In the genomic region with DNA sequence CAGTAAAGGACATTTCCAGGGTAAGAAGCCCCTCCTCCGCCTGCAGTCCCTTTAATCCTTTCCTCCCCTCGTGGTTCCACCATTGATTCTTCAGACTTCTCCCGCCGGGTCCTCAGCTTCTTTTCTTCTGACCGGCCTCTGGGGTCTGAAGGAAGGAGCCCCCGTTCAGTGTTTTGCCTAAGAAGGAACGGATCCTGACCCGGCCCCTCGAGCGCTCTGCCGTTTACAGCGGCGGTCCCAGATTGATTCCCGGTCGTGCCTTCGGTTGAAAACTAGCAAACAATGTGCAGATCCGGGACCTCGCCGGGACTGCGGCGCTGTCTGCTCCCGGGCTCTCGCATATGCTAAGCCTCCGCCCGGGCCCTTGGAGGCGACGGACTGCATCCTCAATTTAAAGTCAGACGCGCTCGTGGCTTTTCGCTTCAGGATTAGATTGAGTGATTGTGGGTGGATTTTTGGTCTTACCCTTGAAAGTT, we compare ENCODE assay signal across 8 cellular contexts. TPM values are rescaled to one million over a fixed set of nuclear protein-coding genes. Genes with fewer than 3 reads are reported as not detected.
DNase-seq lines count a peak whose midpoint lies in the region; ATAC-seq, FAIRE-seq and TF ChIP-seq lines count a peak whose summit lies in the region.

No MANE protein-coding gene starts in this region.

- H3K79me2 ChIP-seq in MM.1S (ENCODE audit: low read length) (peaks cover 90% of the 10 kb centered on the region), K562 (ENCODE audit: control insufficient read depth, insufficient read depth, low read length) (peaks cover 99% of the 10 kb centered on the region)

- H3K27me3 ChIP-seq in MM.1S (replicated peaks; ENCODE audit: insufficient read depth, low read length) (no peaks in the 10 kb centered on the region), K562 (ENCODE audit: control insufficient read depth in 2 of 2, insufficient read depth in 2 of 2, low read length in 2 of 2) (no peaks in the 10 kb centered on the region), iPS DF 6.9 (ENCODE audit: control insufficient read depth, insufficient read depth, low read length) (no peaks in the 10 kb centered on the region)

- no peak for TF ChIP-seq CTCF in MM.1S (IDR thresholded peaks at IDR 0.05; ENCODE audit: low read length)
- TF ChIP-seq CTCF in K562 (IDR thresholded peaks at IDR 0.05 in 2 of 3, conservative IDR thresholded peaks at IDR 0.05 in 1 of 3; ENCODE audit: insufficient read depth in 2 of 3, low read depth in 1 of 3, low read length in 3 of 3), result no peak

- H3K36me3 ChIP-seq in MM.1S (replicated peaks; ENCODE audit: insufficient read depth, low read length) (no peaks in the 10 kb centered on the region; the same call in 1 of the 2 replicates), K562 (ENCODE audit: control insufficient read depth, insufficient read depth, low read length) (peaks cover 50% of the 10 kb centered on the region), iPS DF 6.9 (ENCODE audit: control insufficient read depth, insufficient read depth, low read length) (peaks cover 3% of the 10 kb centered on the region; the same call in 1 of the 2 replicates)

- CTCF ChIA-PET in K562 (lab: Yijun Ruan, JAX; ENCODE audit: low intra/inter-chr PET ratio), result no interaction called here

- peaks cover 20% of the 10 kb centered on the region for H3F3A ChIP-seq in MM.1S (ENCODE audit: insufficient read depth, low read length)

- intact Hi-C loops in K562 (cut with micrococcal nuclease), result loop anchor here (10.0 kb wide), 3 partner anchors 338 to 722 kb away; partner anchors contain the start of genes DMTF1 and TMEM243
- intact Hi-C loops in sciatic nerve (cut with DNase I), result no loop called here

- in situ Hi-C loops in K562 (cut with MboI), result no loop called here

- H3K9me3 ChIP-seq in MM.1S (replicated peaks; ENCODE audit: insufficient read depth, low read length), result no peaks in the 10 kb centered on the region
- no peaks in the 10 kb centered on the region for H3K9me3 ChIP-seq in K562 (replicated peaks; ENCODE audit: control insufficient read depth, insufficient read depth, low read depth, low read length)
- no peaks in the 10 kb centered on the region for H3K9me3 ChIP-seq in iPS DF 6.9 (ENCODE audit: control insufficient read depth, insufficient read depth, low read length)

- TF ChIP-seq POLR2A in K562 (conservative IDR thresholded peaks at IDR 0.05), result no peak; the same call in 1 of the 2 replicates

- peak overlapping the region; percentile 94 for H3K4me3 ChIP-seq in MM.1S (ENCODE audit: low read length)
- H3K4me3 ChIP-seq in K562, result peak overlapping the region; percentile 86
- peak overlapping the region; percentile 79 for H3K4me3 ChIP-seq in iPS DF 6.9 (ENCODE audit: low read length)

- peaks cover 5% of the 10 kb centered on the region; the same call in 1 of the 2 replicates for H3K4me1 ChIP-seq in MM.1S (ENCODE audit: low read length)
- H3K4me1 ChIP-seq in K562 (replicated peaks in 1 of 2; ENCODE audit: control insufficient read depth in 2 of 2, insufficient read depth in 2 of 2, low read length in 2 of 2), result peaks cover 10 to 13% of the 10 kb centered on the region in 2 experiments; a peak in 4 of 5 replicates
- no peaks in the 10 kb centered on the region for H3K4me1 ChIP-seq in iPS DF 6.9 (ENCODE audit: control insufficient read depth, insufficient read depth, low read length)

- DNase-seq in activated gamma-delta T cell treated with Interleukin-2 at 50 U/mL for 16 hours (peak; percentile 34), activated gamma-delta T cell (lab: John Stamatoyannopoulos, UW) (no peak), MM.1S (peak; percentile 71), T-helper 22 cell (ENCODE audit: low read depth) (peak; percentile 7), K562 (ENCODE audit: extremely low read depth in 1 of 4, low spot score in 3 of 4) (peak in 3 of 4 experiments; percentile 41 to 68 (median 58)), iPS DF 6.9 (ENCODE audit: low read depth, low spot score) (peak; percentile 1), sciatic nerve (ENCODE audit: low spot score) (peak; percentile 70)
- DNase-seq in effector CD8-positive, alpha-beta T cell (lab: John Stamatoyannopoulos, UW), result no peak

- no peak for TF ChIP-seq RAD21 in K562 (CRISPR knock-in tag; conservative IDR thresholded peaks at IDR 0.05 in 1 of 2, IDR thresholded peaks at IDR 0.05 in 1 of 2)

- TF ChIP-seq EP300 in K562 (IDR thresholded peaks at IDR 0.05; ENCODE audit: low read length), result no peak

- peak overlapping the region; percentile 96 for H2AFZ ChIP-seq in MM.1S (ENCODE audit: low read length)
- H2AFZ ChIP-seq in K562 (ENCODE audit: low read depth, low read length), result peak overlapping the region; percentile 85

- H3K27ac ChIP-seq in MM.1S (ENCODE audit: low read length) (peak overlapping the region; percentile 94), K562 (ENCODE audit: extremely low read depth, low read depth, low read length) (peak overlapping the region; percentile 92), iPS DF 6.9 (ENCODE audit: low read length) (no peak overlapping the region)

- no peaks in the 10 kb centered on the region; the same call in 1 of the 2 replicates for H4K20me1 ChIP-seq in MM.1S (ENCODE audit: insufficient read depth, low read length)
- H4K20me1 ChIP-seq in K562 (replicated peaks; ENCODE audit: control insufficient read depth, insufficient read depth, low read length), result peaks cover 5% of the 10 kb centered on the region; the same call in 1 of the 2 replicates

- H3K9me2 ChIP-seq in MM.1S (replicated peaks; ENCODE audit: insufficient read depth, low read length), result no peaks in the 10 kb centered on the region

- H3K4me2 ChIP-seq in MM.1S (ENCODE audit: low read depth, low read length) (peak overlapping the region; percentile 71), K562 (ENCODE audit: insufficient read depth, low read length) (peak overlapping the region; percentile 75)

- ATAC-seq in K562 (peak; percentile 48), sciatic nerve (peak; percentile 78)

- FAIRE-seq in K562 (lab: Jason Lieb, UNC), result no peak

- H3K9ac ChIP-seq in MM.1S (ENCODE audit: low read length) (peak overlapping the region; percentile 90), K562 (ENCODE audit: insufficient read depth in 1 of 2, low read depth in 2 of 2, low read length in 2 of 2) (peak overlapping the region; percentile 96 to 99)

- TSS peak; percentile 52 for BruUV-seq in K562 (replicated peaks; lab: Mats Ljungman, UMichigan)

- under 1% methylated on average over 31 of the region's 31 CpGs for WGBS in K562 (ENCODE audit: insufficient coverage, low coverage, missing lambda C conversion rate)
- WGBS in iPS DF 6.9 (ENCODE audit: insufficient coverage, insufficient read length), result no CpG with 5 or more reads among the region's 31 CpGs

- H3K9me1 ChIP-seq in K562 (ENCODE audit: control insufficient read depth, insufficient read depth, low read length), result no peaks in the 10 kb centered on the region

- POLR2A ChIA-PET in K562 (lab: Yijun Ruan, JAX), result interaction anchor here (0.7 to 1.4 kb wide), 2 partner anchors 12 to 461 kb away, joined by 3 to 7 read pairs; no protein-coding TSS in a partner anchor

RNA-seq across cellular contexts. Expression of gene DBF4, which starts 0.5 kb away (rescaled TPM):
- total RNA-seq in K562 (2011; cell fraction: chromatin; rRNA removed; ENCODE audit: low replicate concordance), result 49.4 and 110 TPM in 2 replicates
- total RNA-seq in K562 (2011; cell fraction: nucleolus; rRNA removed), result 37.6 and 41.4 TPM in 2 replicates
- 56.9 and 57.0 TPM in 2 replicates for total RNA-seq in K562 (2011; cell fraction: nucleoplasm; rRNA removed)
- 106 and 132 TPM in 2 replicates for total RNA-seq in K562 (2014; rRNA removed)
- total RNA-seq in K562 (2014; rRNA removed; fragmentation: Illumina TruSeq; extraction: Trizol), result 134 and 156 TPM in 2 replicates
- total RNA-seq in K562 (2015; rRNA removed; fragmentation: Illumina TruSeq; extraction: Trizol), result 139 and 145 TPM in 2 replicates
- total RNA-seq in K562 (2021), result 104 and 105 TPM in 2 replicates
- 25.9 and 37.8 TPM in 2 replicates for polyA plus RNA-seq in K562 (2011; rRNA removed)
- polyA plus RNA-seq in K562 (2011; cell fraction: cytosol; rRNA removed), result 9.1 and 12.5 TPM in 2 replicates
- polyA plus RNA-seq in K562 (2011; cell fraction: nucleus; rRNA removed), result 24.3 and 24.5 TPM in 2 replicates
- 51.2 and 79.2 TPM in 2 replicates for polyA plus RNA-seq in K562 (2012)
- polyA plus RNA-seq in K562 (2014; fragmentation: Illumina TruSeq; extraction: Trizol), result 81.5 and 106 TPM in 2 replicates
- 10 to 100 TPM; 38.4 to 43.5 TPM for polyA plus RNA-seq in K562 (2014; fragmentation: Nextera tagmentation; extraction: Ambion mirVana)
- polyA plus RNA-seq in K562 (2014; rRNA removed), result 56.2 and 67.4 TPM in 2 replicates
- polyA minus RNA-seq in K562 (2011; rRNA and poly(A)+ RNA removed), result 27.5 and 30.3 TPM in 2 replicates
- polyA minus RNA-seq in K562 (2011; cell fraction: cytosol; rRNA and poly(A)+ RNA removed), result 20.8 and 22.8 TPM in 2 replicates
- 63.8 and 64.0 TPM in 2 replicates for polyA minus RNA-seq in K562 (2011; cell fraction: nucleus; rRNA and poly(A)+ RNA removed)
- 9.2 TPM for total RNA-seq in sciatic nerve

RNA-seq across cellular contexts. Expression of gene SLC25A40, which starts 0.6 kb away (rescaled TPM):
- total RNA-seq in K562 (2011; cell fraction: chromatin; rRNA removed; ENCODE audit: low replicate concordance), result 23.2 and 75.9 TPM in 2 replicates
- 11.2 and 11.7 TPM in 2 replicates for total RNA-seq in K562 (2011; cell fraction: nucleolus; rRNA removed)
- total RNA-seq in K562 (2011; cell fraction: nucleoplasm; rRNA removed), result 22.0 and 43.4 TPM in 2 replicates
- 6.7 and 9.9 TPM in 2 replicates for total RNA-seq in K562 (2014; rRNA removed)
- 28.1 and 31.1 TPM in 2 replicates for total RNA-seq in K562 (2014; rRNA removed; fragmentation: Illumina TruSeq; extraction: Trizol)
- 25.0 and 26.5 TPM in 2 replicates for total RNA-seq in K562 (2015; rRNA removed; fragmentation: Illumina TruSeq; extraction: Trizol)
- 39.6 and 43.2 TPM in 2 replicates for total RNA-seq in K562 (2021)
- polyA plus RNA-seq in K562 (2011; rRNA removed), result 34.4 and 44.0 TPM in 2 replicates
- polyA plus RNA-seq in K562 (2011; cell fraction: cytosol; rRNA removed), result 7.2 and 13.2 TPM in 2 replicates
- 35.6 and 37.3 TPM in 2 replicates for polyA plus RNA-seq in K562 (2011; cell fraction: nucleus; rRNA removed)
- polyA plus RNA-seq in K562 (2012), result 32.7 and 45.5 TPM in 2 replicates
- 26.0 and 26.6 TPM in 2 replicates for polyA plus RNA-seq in K562 (2014; fragmentation: Illumina TruSeq; extraction: Trizol)
- polyA plus RNA-seq in K562 (2014; fragmentation: Nextera tagmentation; extraction: Ambion mirVana), result 10 to 100 TPM; 19.0 to 25.1 TPM
- polyA plus RNA-seq in K562 (2014; rRNA removed), result 17.9 and 21.2 TPM in 2 replicates
- 26.6 and 29.1 TPM in 2 replicates for polyA minus RNA-seq in K562 (2011; rRNA and poly(A)+ RNA removed)
- 12.8 and 13.7 TPM in 2 replicates for polyA minus RNA-seq in K562 (2011; cell fraction: cytosol; rRNA and poly(A)+ RNA removed)
- polyA minus RNA-seq in K562 (2011; cell fraction: nucleus; rRNA and poly(A)+ RNA removed), result 35.0 and 41.9 TPM in 2 replicates
- total RNA-seq in sciatic nerve, result 29.9 TPM

RNA-seq across cellular contexts. Expression of gene ADAM22, which starts 57.3 kb away (rescaled TPM):
- 0.56 and 0.70 TPM in 2 replicates for total RNA-seq in K562 (2011; cell fraction: chromatin; rRNA removed; ENCODE audit: low replicate concordance)
- 0.13 and 0.17 TPM in 2 replicates for total RNA-seq in K562 (2011; cell fraction: nucleolus; rRNA removed)
- 0.53 and 0.73 TPM in 2 replicates for total RNA-seq in K562 (2011; cell fraction: nucleoplasm; rRNA removed)
- total RNA-seq in K562 (2014; rRNA removed), result 0.09 and 0.33 TPM in 2 replicates
- 0.18 and 0.29 TPM in 2 replicates for total RNA-seq in K562 (2014; rRNA removed; fragmentation: Illumina TruSeq; extraction: Trizol)
- total RNA-seq in K562 (2015; rRNA removed; fragmentation: Illumina TruSeq; extraction: Trizol), result 0.58 and 0.83 TPM in 2 replicates
- 0.18 and 0.40 TPM in 2 replicates for total RNA-seq in K562 (2021)
- 0.24 and 0.49 TPM in 2 replicates for polyA plus RNA-seq in K562 (2011; rRNA removed)
- 0.07 and 0.15 TPM in 2 replicates for polyA plus RNA-seq in K562 (2011; cell fraction: cytosol; rRNA removed)
- polyA plus RNA-seq in K562 (2011; cell fraction: nucleus; rRNA removed), result 0.84 and 1.2 TPM in 2 replicates
- 0.23 and 0.25 TPM in 2 replicates for polyA plus RNA-seq in K562 (2012)
- 0.12 and 0.36 TPM in 2 replicates for polyA plus RNA-seq in K562 (2014; fragmentation: Illumina TruSeq; extraction: Trizol)
- polyA plus RNA-seq in K562 (2014; fragmentation: Nextera tagmentation; extraction: Ambion mirVana), result under 1 TPM; 0.01 to 0.03 TPM
- 0.05 and 0.07 TPM in 2 replicates for polyA plus RNA-seq in K562 (2014; rRNA removed)
- 1.1 and 1.9 TPM in 2 replicates for polyA minus RNA-seq in K562 (2011; rRNA and poly(A)+ RNA removed)
- polyA minus RNA-seq in K562 (2011; cell fraction: cytosol; rRNA and poly(A)+ RNA removed), result 1.4 TPM in 1 of 2 replicates, not detected in the other
- 1.2 and 1.9 TPM in 2 replicates for polyA minus RNA-seq in K562 (2011; cell fraction: nucleus; rRNA and poly(A)+ RNA removed)
- total RNA-seq in sciatic nerve, result 8.5 TPM

Comparison
In these comparisons a context has a peak if more than half of its experiments do, and no peak if none do; other contexts are left out.
1. DNase-seq: peak in activated gamma-delta T cell treated with Interleukin-2 at 50 U/mL for 16 hours (single experiment), MM.1S (single experiment), T-helper 22 cell (single experiment), K562 (3 of 4), iPS DF 6.9 (single experiment) and sciatic nerve (single experiment); none in activated gamma-delta T cell (single experiment) and effector CD8-positive, alpha-beta T cell (single experiment).
2. Peak in every context shown above with its lines, with median percentiles within 50 percentile points of each other: H3K4me3 ChIP-seq.